21 cellular contexts compared by ENCODE assay signal in the genomic region with DNA sequence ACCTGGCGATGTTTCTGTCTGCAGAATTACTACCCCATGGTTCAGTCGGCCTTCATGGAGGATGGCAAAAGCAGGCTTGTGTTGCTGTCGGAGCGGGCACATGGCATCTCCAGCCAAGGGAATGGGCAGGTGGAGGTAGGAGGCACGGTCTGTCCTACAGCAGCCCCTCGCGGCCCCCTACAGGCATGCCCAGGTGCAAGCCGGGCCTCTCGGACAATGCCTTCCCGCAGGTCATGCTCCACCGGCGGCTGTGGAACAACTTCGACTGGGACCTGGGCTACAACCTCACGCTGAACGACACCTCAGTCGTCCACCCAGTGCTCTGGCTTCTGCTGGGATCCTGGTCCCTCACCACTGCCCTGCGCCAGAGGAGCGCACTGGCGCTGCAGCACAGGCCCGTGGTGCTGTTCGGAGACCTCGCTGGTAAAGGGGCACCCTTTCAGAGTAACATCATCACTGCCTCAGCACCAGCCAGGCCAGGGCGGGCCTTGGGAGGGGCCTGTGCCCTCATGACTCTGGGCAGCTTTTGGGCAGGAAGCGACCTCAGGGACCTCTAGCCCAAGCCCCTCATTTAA.
"Had no signal": no experiment of that assay in that cellular context is flagged by ENCODE, and none has a peak within 500 bp of the region (broad histone marks: within the 10 kb centered on the region; RNA-seq: fewer than 3 reads in every experiment).

No MANE protein-coding gene starts in this region.

- H3K4me2 ChIP-seq: PC-9 had no signal

- H2AFZ ChIP-seq: PC-9 had no signal

- H3K4me3 ChIP-seq: PC-9 had no signal

- DNase-seq: activated CD4-positive, alpha-beta memory T cell treated with anti-CD3 and anti-CD28 coated beads, Interleukin-2, amount 10 ng/mL, durations not matched to agents 7 days and 5 days; activated CD4-positive, alpha-beta T cell treated with anti-CD3 and anti-CD28 coated beads for 36 hours; activated CD4-positive, alpha-beta T cell treated with anti-CD3 and anti-CD28 coated beads, Interleukin-2, amount 50 U/mL, for 1 hour; activated CD8-positive, alpha-beta memory T cell treated with anti-CD3 and anti-CD28 coated beads, Interleukin-2, amount 50 U/mL, for 4 hours; activated gamma-delta T cell treated with Interleukin-2 at 50 U/mL for 16 hours; activated naive CD4-positive, alpha-beta T cell treated with anti-CD3 and anti-CD28 coated beads, Interleukin-2, amount 10 ng/mL, durations not matched to agents 7 days and 5 days; activated naive CD8-positive, alpha-beta T cell treated with anti-CD3 and anti-CD28 coated beads for 36 hours; activated T-cell treated with anti-CD3 and anti-CD28 coated beads, Interleukin-2, amount 50 U/mL, for 72 hours; brain microvascular endothelial cell; cerebellar nuclear complex; Kasumi-1; NCI-H1105 treated with DMSO at 0.1 percent for 48 hours; NCI-H1436 treated with DMSO at 0.1 percent for 48 hours; NCI-H187; NCI-H2081 treated with DMSO at 0.1 percent for 48 hours; NCI-H446; NCI-H524; PC-9; SHP77 treated with DMSO at 0.1 percent for 48 hours; T-helper 2 cell had no signal

- H3K27me3 ChIP-seq: brain microvascular endothelial cell had no signal

- H3K27ac ChIP-seq: brain microvascular endothelial cell, PC-9, VCaP had no signal
